ENCODE assay signal across 25 cellular contexts in genomic region chr12:131034631-131035267, GRCh38.
DNase-seq lines count a peak whose midpoint lies in the region; ATAC-seq, FAIRE-seq and TF ChIP-seq lines count a peak whose summit lies in the region.
"Had no signal": no experiment of that assay in that cellular context is flagged by ENCODE, and none has a peak within 500 bp of the region (broad histone marks: within the 10 kb centered on the region; RNA-seq: fewer than 3 reads in every experiment).

No MANE protein-coding gene starts in this region.

- no peak overlapping the region for H3K18ac ChIP-seq in mesenchymal stem cell (ENCODE audit: low read depth in 1 of 2, low read length in 2 of 2)

- H3K23ac ChIP-seq in mesenchymal stem cell (ENCODE audit: low read length in 2 of 2) = no peak overlapping the region

- H3K4ac ChIP-seq in mesenchymal stem cell (ENCODE audit: low read depth in 1 of 2, low read length in 2 of 2) = no peak overlapping the region

- DNase-seq in left cardiac atrium (no peak), left ventricle myocardium inferior (no peak), PC-3 (no peak), mesenchymal stem cell (no peak), urothelium cell line (ENCODE audit: low spot score) (peak; percentile 15), SHP77 (lab: John Stamatoyannopoulos, UW) (no peak), Ammon's horn (ENCODE audit: low spot score) (no peak), A673 (ENCODE audit: low spot score) (no peak)
- DNase-seq: activated CD4-positive, alpha-beta T cell treated with anti-CD3 and anti-CD28 coated beads, Interleukin-2, amount 50 U/mL, for 1 hour; activated CD8-positive, alpha-beta memory T cell treated with anti-CD3 and anti-CD28 coated beads, Interleukin-2, amount 50 U/mL, for 4 hours; activated naive CD8-positive, alpha-beta T cell treated with anti-CD3 and anti-CD28 coated beads for 36 hours; cerebellar nuclear complex; foreskin keratinocyte; Kasumi-1; NCI-H1092; NCI-H187 treated with DMSO at 0.1 percent for 48 hours; NCI-H2227 treated with DMSO at 0.1 percent for 48 hours; NCI-H774; occipital lobe; PC-9; retina; stomach had no signal

- TF ChIP-seq CTCF in left ventricle myocardium inferior (IDR thresholded peaks at IDR 0.05; ENCODE audit: borderline replicate concordance) (no peak), PC-3 (conservative IDR thresholded peaks at IDR 0.05; ENCODE audit: low read depth, low read length) (no peak), A673 (conservative IDR thresholded peaks at IDR 0.05; ENCODE audit: low read depth, low read length) (no peak)

- H2AFZ ChIP-seq in PC-3 (ENCODE audit: low read length) (no peak overlapping the region), mesenchymal stem cell (ENCODE audit: low read depth, low read length) (no peak overlapping the region)
- H2AFZ ChIP-seq: hepatocyte, PC-9 had no signal

- H2BK15ac ChIP-seq in mesenchymal stem cell (ENCODE audit: low read depth, poor library complexity, severe bottlenecking) = no peak overlapping the region

- no peaks in the 10 kb centered on the region for H4K20me1 ChIP-seq in PC-3 (ENCODE audit: low read length)

- no peak overlapping the region for H2AK5ac ChIP-seq in mesenchymal stem cell (ENCODE audit: low read length, severe bottlenecking)

- H2BK5ac ChIP-seq in mesenchymal stem cell (ENCODE audit: low read depth, low read length, poor library complexity, severe bottlenecking) = no peak overlapping the region

- no peaks in the 10 kb centered on the region for H3K79me1 ChIP-seq in mesenchymal stem cell (replicated peaks; ENCODE audit: low read length, poor library complexity, severe bottlenecking)

- H3K36me3 ChIP-seq in left ventricle myocardium inferior = peaks cover 15% of the 10 kb centered on the region
- no peaks in the 10 kb centered on the region for H3K36me3 ChIP-seq in PC-3 (ENCODE audit: low read depth, low read length)
- H3K36me3 ChIP-seq in mesenchymal stem cell (ENCODE audit: control insufficient read depth in 1 of 2, insufficient read depth in 2 of 2, low read depth in 1 of 2, low read length in 2 of 2) = no peaks in the 10 kb centered on the region
- H3K36me3 ChIP-seq in A673 (ENCODE audit: insufficient read depth, low read length, poor library complexity, severe bottlenecking) = no peaks in the 10 kb centered on the region
- H3K36me3 ChIP-seq: SJSA1, stomach had no signal

- H3K9me3 ChIP-seq in left ventricle myocardium inferior (replicated peaks) = no peaks in the 10 kb centered on the region
- no peaks in the 10 kb centered on the region for H3K9me3 ChIP-seq in PC-3 (ENCODE audit: low read length)
- no peaks in the 10 kb centered on the region for H3K9me3 ChIP-seq in mesenchymal stem cell (ENCODE audit: control insufficient read depth, low read length)
- H3K9me3 ChIP-seq in A673 (ENCODE audit: low read depth, low read length, poor library complexity, severe bottlenecking) = no peaks in the 10 kb centered on the region
- H3K9me3 ChIP-seq: SJSA1, stomach had no signal

- no peak for FAIRE-seq in urothelium cell line (lab: Jason Lieb, UNC)
- FAIRE-seq: A204.1 had no signal

- CTCF ChIA-PET in PC-3 (lab: Charles Lee) (no interaction called here), A673 (lab: Charles Lee) (no interaction called here)

- BruUV-seq in PC-3 (replicated peaks; lab: Mats Ljungman, UMichigan) (no TSS peak), A673 (replicated peaks; lab: Mats Ljungman, UMichigan) (no TSS peak)

- H3K27ac ChIP-seq in left ventricle myocardium inferior (replicated peaks) = no peak overlapping the region
- H3K27ac ChIP-seq in PC-3 (ENCODE audit: low read length) = no peak overlapping the region
- H3K27ac ChIP-seq in mesenchymal stem cell (ENCODE audit: low read length, poor library complexity, severe bottlenecking) = no peak overlapping the region
- H3K27ac ChIP-seq in A673 (ENCODE audit: low read depth, low read length, poor library complexity, severe bottlenecking) = no peak overlapping the region
- H3K27ac ChIP-seq: foreskin keratinocyte, hepatocyte, PC-9, SJSA1 had no signal

- no peak overlapping the region for H2BK120ac ChIP-seq in mesenchymal stem cell (ENCODE audit: low read depth, low read length)

- no peaks in the 10 kb centered on the region for H3F3A ChIP-seq in PC-3 (ENCODE audit: low read length, unreplicated experiment)

- H3K27me3 ChIP-seq in left ventricle myocardium inferior (ENCODE audit: low read depth) = no peaks in the 10 kb centered on the region
- H3K27me3 ChIP-seq in PC-3 (ENCODE audit: low read length) = peaks cover 44% of the 10 kb centered on the region
- no peaks in the 10 kb centered on the region for H3K27me3 ChIP-seq in mesenchymal stem cell (ENCODE audit: control insufficient read depth in 1 of 2, insufficient read depth in 1 of 2, low read length in 2 of 2)
- peaks cover 1% of the 10 kb centered on the region for H3K27me3 ChIP-seq in A673 (replicated peaks; ENCODE audit: insufficient read depth, low read depth, low read length, poor library complexity)
- H3K27me3 ChIP-seq: foreskin keratinocyte, hepatocyte, SJSA1 had no signal

- H2BK12ac ChIP-seq in mesenchymal stem cell (ENCODE audit: low read length in 2 of 2) = no peak overlapping the region

- H3K79me2 ChIP-seq in PC-3 (ENCODE audit: low read length) = no peaks in the 10 kb centered on the region
- H3K79me2 ChIP-seq: hepatocyte had no signal

- no peak overlapping the region for H3K9ac ChIP-seq in PC-3 (ENCODE audit: low read length)
- no peak overlapping the region for H3K9ac ChIP-seq in mesenchymal stem cell (ENCODE audit: low read length)

- no peak overlapping the region for H3K14ac ChIP-seq in mesenchymal stem cell (ENCODE audit: low read length in 2 of 2)

- POLR2A ChIA-PET in PC-3 (lab: Charles Lee; ENCODE audit: unreplicated experiment) (no interaction called here), A673 (lab: Charles Lee; ENCODE audit: low non-redundant PET) (no interaction called here)

- no peak overlapping the region for H3K4me2 ChIP-seq in PC-3 (ENCODE audit: low read length)
- no peak overlapping the region for H3K4me2 ChIP-seq in mesenchymal stem cell (ENCODE audit: low read length, poor library complexity, severe bottlenecking)
- H3K4me2 ChIP-seq: hepatocyte, PC-9 had no signal

- intact Hi-C loops in left cardiac atrium (cut with DNase I) = no loop called here
- intact Hi-C loops in left ventricle myocardium inferior (cut with micrococcal nuclease) = no loop called here
- intact Hi-C loops in PC-3 (cut with micrococcal nuclease) = no loop called here
- intact Hi-C loops in A673 (cut with micrococcal nuclease; ENCODE audit: unreplicated experiment) = no loop called here

- peak overlapping the region; percentile 21 for H4K91ac ChIP-seq in mesenchymal stem cell (ENCODE audit: low read length)

- H3K4me3 ChIP-seq in left ventricle myocardium inferior = no peak overlapping the region
- no peak overlapping the region for H3K4me3 ChIP-seq in PC-3 (ENCODE audit: low read length)
- no peak overlapping the region for H3K4me3 ChIP-seq in mesenchymal stem cell (ENCODE audit: insufficient read depth in 1 of 2, low read depth in 1 of 2, low read length in 2 of 2)
- H3K4me3 ChIP-seq in A673 (ENCODE audit: low read depth, low read length, poor library complexity, severe bottlenecking) = no peak overlapping the region
- H3K4me3 ChIP-seq: hepatocyte, PC-9, SJSA1, stomach had no signal

- no peaks in the 10 kb centered on the region for H3K9me2 ChIP-seq in PC-3 (replicated peaks; ENCODE audit: low read length)

- H4K8ac ChIP-seq in mesenchymal stem cell (ENCODE audit: low read length) = no peak overlapping the region

- no peaks in the 10 kb centered on the region for H3K4me1 ChIP-seq in left ventricle myocardium inferior
- no peaks in the 10 kb centered on the region for H3K4me1 ChIP-seq in PC-3 (ENCODE audit: insufficient read depth, low read length)
- no peaks in the 10 kb centered on the region for H3K4me1 ChIP-seq in mesenchymal stem cell (ENCODE audit: control insufficient read depth, insufficient read depth, low read depth, low read length)
- no peaks in the 10 kb centered on the region for H3K4me1 ChIP-seq in A673 (ENCODE audit: insufficient read depth, low read length, poor library complexity, severe bottlenecking)
- H3K4me1 ChIP-seq: foreskin keratinocyte, SJSA1, stomach had no signal

- WGBS in mesenchymal stem cell = 60% methylated on average over 17 of the region's 17 CpGs

- peak; percentile 4 to 18 for ATAC-seq in left cardiac atrium
- peak; percentile 14 for ATAC-seq in PC-3
- ATAC-seq: foreskin keratinocyte had no signal
